21 cellular contexts compared by ENCODE assay signal in genomic region chr1:244782056-244782455, GRCh38.
"Had no signal": no experiment of that assay in that cellular context is flagged by ENCODE, and none has a peak within 500 bp of the region (broad histone marks: within the 10 kb centered on the region; RNA-seq: fewer than 3 reads in every experiment).

No MANE protein-coding gene starts in this region.

- H3K36me3 ChIP-seq: brain microvascular endothelial cell, heart right ventricle, left lung had no signal

- H3K4me3 ChIP-seq: heart right ventricle, left lung, lung, testis had no signal

- ATAC-seq: activated naive CD4-positive, alpha-beta T cell treated with anti-CD3 and anti-CD28 coated beads, Interleukin-2, amount 50 U/mL, for 72 hours; activated T-cell treated with anti-CD3 and anti-CD28 coated beads, Interleukin-2, amount 50 U/mL, for 72 hours; esophagus mucosa; heart right ventricle; left lung; right cardiac atrium; stimulated activated naive CD8-positive, alpha-beta T cell treated with anti-CD3 and anti-CD28 coated beads, Interleukin-15, Interleukin-2, amounts not matched to agents 100 U/mL and 50 U/mL, for 24 hours had no signal

- H3K4me1 ChIP-seq: heart right ventricle, left lung, testis had no signal

- H3K27ac ChIP-seq: brain microvascular endothelial cell, heart right ventricle, left lung, testis had no signal

- H3K9me3 ChIP-seq: heart right ventricle, left lung, testis had no signal

- DNase-seq: activated CD4-positive, alpha-beta T cell treated with anti-CD3 and anti-CD28 coated beads for 4 hours; activated CD4-positive, alpha-beta T cell treated with anti-CD3 and anti-CD28 coated beads, Interleukin-2, amount 50 U/mL, for 4 hours; activated CD4-positive, CD25-positive, alpha-beta regulatory T cell; activated naive CD4-positive, alpha-beta T cell; activated T-cell treated with anti-CD3 and anti-CD28 coated beads for 4 hours; activated T-cell treated with anti-CD3 and anti-CD28 coated beads, Interleukin-2, amount 50 U/mL, for 72 hours; anterior cingulate cortex; brain microvascular endothelial cell; foreskin melanocyte; heart right ventricle; left lung; naive B cell; nucleus accumbens; right cardiac atrium; stimulated activated CD4-positive, alpha-beta T cell treated with anti-CD3 and anti-CD28 coated beads, Interleukin-2, amount 100 ng/mL, for 48 hours; stimulated activated naive CD8-positive, alpha-beta T cell treated with anti-CD3 and anti-CD28 coated beads, Interleukin-15, Interleukin-2, amounts not matched to agents 100 U/mL and 50 U/mL, for 24 hours; testis; trophoblast cell had no signal

- H3K27me3 ChIP-seq: brain microvascular endothelial cell, heart right ventricle, left lung, testis had no signal
